9 cellular contexts compared by ENCODE assay signal in genomic region chr7:105006367-105007139, GRCh38. TPM values are rescaled to one million over a fixed set of nuclear protein-coding genes. Genes with fewer than 3 reads are reported as not detected.
DNase-seq lines count a peak whose midpoint lies in the region; ATAC-seq and TF ChIP-seq lines count a peak whose summit lies in the region.
"Had no signal": no experiment of that assay in that cellular context is flagged by ENCODE, and none has a peak within 500 bp of the region (broad histone marks: within the 10 kb centered on the region; RNA-seq: fewer than 3 reads in every experiment).

No MANE protein-coding gene starts in this region.

- peaks cover 71% of the 10 kb centered on the region for H3K4me1 Mint-ChIP-seq in activated CD8-positive, alpha-beta memory T cell treated with anti-CD3 and anti-CD28 coated beads, Interleukin-2, amount 10 ng/mL, durations not matched to agents 7 days and 5 days
- peaks cover 84 to 93% (median 88%) of the 10 kb centered on the region in 3 donors for H3K4me1 Mint-ChIP-seq in T-cell
- H3K4me1 Mint-ChIP-seq in stimulated activated naive B cell treated with anti-CD40 and anti-IgM and Interleukin-4, amounts not matched to agents 10 μg/mL and 1 μg/mL and 100 μg/mL, for 72 hours: peaks cover 30 to 82% of the 10 kb centered on the region in 2 donors

- H3K4me3 Mint-ChIP-seq in activated CD8-positive, alpha-beta memory T cell treated with anti-CD3 and anti-CD28 coated beads, Interleukin-2, amount 10 ng/mL, durations not matched to agents 7 days and 5 days: no peak overlapping the region
- peak overlapping the region; percentile 2 to 58 (median 17) for H3K4me3 Mint-ChIP-seq in T-cell
- H3K4me3 Mint-ChIP-seq in stimulated activated naive B cell treated with anti-CD40 and anti-IgM and Interleukin-4, amounts not matched to agents 10 μg/mL and 1 μg/mL and 100 μg/mL, for 72 hours: peak overlapping the region in 1 of 2 donors; percentile 18

- H3K27me3 Mint-ChIP-seq in activated CD8-positive, alpha-beta memory T cell treated with anti-CD3 and anti-CD28 coated beads, Interleukin-2, amount 10 ng/mL, durations not matched to agents 7 days and 5 days: no peaks in the 10 kb centered on the region
- H3K27me3 Mint-ChIP-seq in T-cell: no peaks in the 10 kb centered on the region
- no peaks in the 10 kb centered on the region for H3K27me3 Mint-ChIP-seq in stimulated activated naive B cell treated with anti-CD40 and anti-IgM and Interleukin-4, amounts not matched to agents 10 μg/mL and 1 μg/mL and 100 μg/mL, for 72 hours

- TF ChIP-seq CTCF in fibroblast of villous mesenchyme (IDR thresholded peaks at IDR 0.05; ENCODE audit: insufficient read depth, low read depth, low read length): peak; percentile 17
- TF ChIP-seq CTCF in GM20000 (IDR thresholded peaks at IDR 0.05; ENCODE audit: extremely low read depth, missing control alignments): no peak

- no peak for ATAC-seq in activated CD8-positive, alpha-beta memory T cell treated with anti-CD3 and anti-CD28 coated beads, Interleukin-2, amount 10 ng/mL, durations not matched to agents 7 days and 5 days
- peak in 1 of 4 experiments; percentile 50 for ATAC-seq in T-cell (replicated peaks in 1 of 4)
- no peak for ATAC-seq in stimulated activated naive B cell treated with anti-CD40 and anti-IgM and Interleukin-4, amounts not matched to agents 10 μg/mL and 1 μg/mL and 100 μg/mL, for 72 hours (replicated peaks)
- no peak for ATAC-seq in GM21360 (IDR thresholded peaks at IDR 0.05; ENCODE audit: unreplicated experiment)
- ATAC-seq in GM21619 (IDR thresholded peaks at IDR 0.05; ENCODE audit: unreplicated experiment): no peak

- peak overlapping the region; percentile 7 for H3K27ac Mint-ChIP-seq in activated CD8-positive, alpha-beta memory T cell treated with anti-CD3 and anti-CD28 coated beads, Interleukin-2, amount 10 ng/mL, durations not matched to agents 7 days and 5 days
- peak overlapping the region; percentile 33 to 61 for H3K27ac Mint-ChIP-seq in T-cell
- peak overlapping the region; percentile 14 for H3K27ac Mint-ChIP-seq in stimulated activated naive B cell treated with anti-CD40 and anti-IgM and Interleukin-4, amounts not matched to agents 10 μg/mL and 1 μg/mL and 100 μg/mL, for 72 hours

- no peaks in the 10 kb centered on the region for H3K9me3 Mint-ChIP-seq in activated CD8-positive, alpha-beta memory T cell treated with anti-CD3 and anti-CD28 coated beads, Interleukin-2, amount 10 ng/mL, durations not matched to agents 7 days and 5 days (ENCODE audit: low read depth)
- no peaks in the 10 kb centered on the region for H3K9me3 Mint-ChIP-seq in T-cell
- H3K9me3 Mint-ChIP-seq in stimulated activated naive B cell treated with anti-CD40 and anti-IgM and Interleukin-4, amounts not matched to agents 10 μg/mL and 1 μg/mL and 100 μg/mL, for 72 hours: no peaks in the 10 kb centered on the region

- CTCF ChIA-PET in activated CD8-positive, alpha-beta memory T cell treated with anti-CD3 and anti-CD28 coated beads, Interleukin-2, amount 10 ng/mL, durations not matched to agents 7 days and 5 days (lab: Charles Lee): interaction anchor here (0.8 to 6.5 kb wide), 8 partner anchors 9 to 123 kb away, joined by 3 to 32 read pairs (median 5); no protein-coding TSS in a partner anchor
- CTCF ChIA-PET in T-cell (lab: Charles Lee): interaction anchor here (0.6 to 4.0 kb wide), 10 partner anchors 10 to 128 kb away, joined by 3 to 16 read pairs (median 7); no protein-coding TSS in a partner anchor

- H3K4me3 ChIP-seq in fibroblast of villous mesenchyme (ENCODE audit: low read depth, low read length): no peak overlapping the region

- H3K36me3 Mint-ChIP-seq in activated CD8-positive, alpha-beta memory T cell treated with anti-CD3 and anti-CD28 coated beads, Interleukin-2, amount 10 ng/mL, durations not matched to agents 7 days and 5 days: peaks cover 55% of the 10 kb centered on the region
- H3K36me3 Mint-ChIP-seq in T-cell: peaks cover 31% of the 10 kb centered on the region
- H3K36me3 Mint-ChIP-seq in stimulated activated naive B cell treated with anti-CD40 and anti-IgM and Interleukin-4, amounts not matched to agents 10 μg/mL and 1 μg/mL and 100 μg/mL, for 72 hours: peaks cover 21 to 42% of the 10 kb centered on the region in 2 donors

- no peak for DNase-seq in activated CD8-positive, alpha-beta memory T cell treated with anti-CD3 and anti-CD28 coated beads, Interleukin-2, amount 10 ng/mL, durations not matched to agents 7 days and 5 days
- DNase-seq in activated CD8-positive, alpha-beta memory T cell treated with anti-CD3 and anti-CD28 coated beads, Interleukin-2, amount 50 U/mL, for 48 hours: no peak
- DNase-seq in T-cell: no peak
- DNase-seq in fibroblast of villous mesenchyme (ENCODE audit: low read depth): no peak
- no peak for DNase-seq in stimulated activated naive B cell treated with anti-CD40 and anti-IgM and Interleukin-4, amounts not matched to agents 10 μg/mL and 1 μg/mL and 100 μg/mL, for 72 hours
- no peak for DNase-seq in GM20000 (ENCODE audit: low spot score)
- DNase-seq: kidney glomerular epithelial cell had no signal

- POLR2A ChIA-PET in T-cell (lab: Charles Lee): interaction anchor here (0.6 to 14.0 kb wide), 11 partner anchors 9 to 66 kb away, joined by 3 to 266 read pairs (median 5); no protein-coding TSS in a partner anchor

RNA-seq across cellular contexts. Expression of gene KMT2E, which starts 7.5 kb away (rescaled TPM):
- total RNA-seq in activated CD8-positive, alpha-beta memory T cell treated with anti-CD3 and anti-CD28 coated beads, Interleukin-2, amount 10 ng/mL, durations not matched to agents 7 days and 5 days: 100 to 1,000 TPM; 110 to 127 TPM
- 100 to 1,000 TPM; 164 to 260 (median 169) TPM for total RNA-seq in T-cell
- total RNA-seq in fibroblast of villous mesenchyme: 110 and 112 TPM in 2 replicates
